9 cellular contexts compared by ENCODE assay signal in genomic region chr1:16181887-16182719, GRCh38. TPM values are rescaled to one million over a fixed set of nuclear protein-coding genes. Genes with fewer than 3 reads are reported as not detected.
DNase-seq lines count a peak whose midpoint lies in the region; ATAC-seq, FAIRE-seq and TF ChIP-seq lines count a peak whose summit lies in the region.
"Had no signal": no experiment of that assay in that cellular context is flagged by ENCODE, and none has a peak within 500 bp of the region (broad histone marks: within the 10 kb centered on the region; RNA-seq: fewer than 3 reads in every experiment).

No MANE protein-coding gene starts in this region.

- H3K4me3 ChIP-seq in ACC112 (ENCODE audit: low read depth, low read length) (no peak overlapping the region), NT2/D1 (ENCODE audit: insufficient read length, low read depth) (no peak overlapping the region), esophagus (ENCODE audit: low read depth in 1 of 2, low read length in 2 of 2) (peak overlapping the region in 1 of 2 donors; percentile 20), mucosa of stomach (ENCODE audit: low read length) (no peak overlapping the region)

- H3K27me3 Mint-ChIP-seq in effector memory CD8-positive, alpha-beta T cell: peaks cover 0 to 32% of the 10 kb centered on the region in 2 donors

- H3K27ac ChIP-seq in ACC112 (ENCODE audit: low read depth, low read length) (peak overlapping the region; percentile 90), esophagus (ENCODE audit: low read depth in 2 of 2, low read length in 1 of 2) (peak overlapping the region; percentile 92 to 95)

- no peaks in the 10 kb centered on the region for H3K27me3 ChIP-seq in ACC112 (ENCODE audit: insufficient read depth, low read length)
- no peaks in the 10 kb centered on the region for H3K27me3 ChIP-seq in NT2/D1 (ENCODE audit: insufficient read depth, insufficient read length)
- no peaks in the 10 kb centered on the region for H3K27me3 ChIP-seq in esophagus (ENCODE audit: control insufficient read depth in 1 of 2, insufficient read depth in 2 of 2, low read length in 2 of 2)
- H3K27me3 ChIP-seq in mucosa of stomach (ENCODE audit: control insufficient read depth, insufficient read depth, low read length): no peaks in the 10 kb centered on the region

- no peak for ATAC-seq in effector memory CD8-positive, alpha-beta T cell (replicated peaks)

- H3K27ac Mint-ChIP-seq in effector memory CD8-positive, alpha-beta T cell: no peak overlapping the region
- H3K27ac Mint-ChIP-seq: CD4-positive, CD25-positive, alpha-beta regulatory T cell had no signal

- peak overlapping the region; percentile 81 for H2AFZ ChIP-seq in ACC112 (ENCODE audit: low read length, unreplicated experiment)

- no peaks in the 10 kb centered on the region for H3K9me3 Mint-ChIP-seq in effector memory CD8-positive, alpha-beta T cell
- H3K9me3 Mint-ChIP-seq: CD4-positive, CD25-positive, alpha-beta regulatory T cell had no signal

- no peak for TF ChIP-seq CTCF in D721Med (IDR thresholded peaks at IDR 0.05; ENCODE audit: insufficient read depth, missing control alignments)

- H3K36me3 ChIP-seq in ACC112 (ENCODE audit: insufficient read depth, low read length): no peaks in the 10 kb centered on the region
- no peaks in the 10 kb centered on the region for H3K36me3 ChIP-seq in NT2/D1 (ENCODE audit: insufficient read depth, insufficient read length, low read length)
- H3K36me3 ChIP-seq in esophagus (ENCODE audit: control insufficient read depth in 2 of 2, insufficient read depth in 2 of 2, low read length in 1 of 2): no peaks in the 10 kb centered on the region
- H3K36me3 ChIP-seq in mucosa of stomach (ENCODE audit: control insufficient read depth, insufficient read depth, low read length): no peaks in the 10 kb centered on the region

- H3K9me3 ChIP-seq in NT2/D1 (ENCODE audit: insufficient read depth, low read length) (no peaks in the 10 kb centered on the region), esophagus (ENCODE audit: control insufficient read depth in 2 of 2, insufficient read depth in 1 of 2, low read depth in 1 of 2, low read length in 1 of 2) (no peaks in the 10 kb centered on the region), mucosa of stomach (ENCODE audit: control insufficient read depth, low read length) (no peaks in the 10 kb centered on the region)

- H3K36me3 Mint-ChIP-seq in effector memory CD8-positive, alpha-beta T cell (ENCODE audit: insufficient read depth): peaks cover 3% of the 10 kb centered on the region
- H3K36me3 Mint-ChIP-seq: CD4-positive, CD25-positive, alpha-beta regulatory T cell had no signal

- H3K4me1 ChIP-seq in ACC112 (ENCODE audit: control insufficient read depth, insufficient read depth, low read length, unreplicated experiment) (peaks cover 42% of the 10 kb centered on the region), NT2/D1 (ENCODE audit: insufficient read depth, insufficient read length) (peaks cover 13% of the 10 kb centered on the region), esophagus (ENCODE audit: control insufficient read depth in 2 of 2, insufficient read depth in 2 of 2, low read length in 1 of 2) (peaks cover 17 to 37% of the 10 kb centered on the region in 2 donors), mucosa of stomach (ENCODE audit: control insufficient read depth, insufficient read depth, low read length) (peaks cover 65% of the 10 kb centered on the region)

- H3K4me3 Mint-ChIP-seq in effector memory CD8-positive, alpha-beta T cell: no peak overlapping the region
- H3K4me3 Mint-ChIP-seq: CD4-positive, CD25-positive, alpha-beta regulatory T cell had no signal

- WGBS in esophagus, 2 donors: 44 to 52% methylated on average over 18 of the region's 18 CpGs

- FAIRE-seq in D721Med (lab: Jason Lieb, UNC): no peak

- peak overlapping the region; percentile 62 for H3K9ac ChIP-seq in NT2/D1 (ENCODE audit: insufficient read length, low read depth)
- peak overlapping the region; percentile 61 for H3K9ac ChIP-seq in mucosa of stomach (ENCODE audit: low read length)

- H3K4me1 Mint-ChIP-seq in effector memory CD8-positive, alpha-beta T cell (ENCODE audit: low read depth in 2 of 2): no peaks in the 10 kb centered on the region
- H3K4me1 Mint-ChIP-seq: CD4-positive, CD25-positive, alpha-beta regulatory T cell had no signal

- peak; percentile 79 for DNase-seq in NT2/D1 (ENCODE audit: low read depth, low spot score)
- DNase-seq in NCI-H1436 treated with DMSO at 0.1 percent for 48 hours (lab: John Stamatoyannopoulos, UW): no peak
- DNase-seq in NCI-H82 (lab: John Stamatoyannopoulos, UW): no peak
- DNase-seq in effector memory CD8-positive, alpha-beta T cell: no peak
- DNase-seq in D721Med (ENCODE audit: insufficient read length, low spot score): no peak
- DNase-seq: CD4-positive, CD25-positive, alpha-beta regulatory T cell had no signal

- no peaks in the 10 kb centered on the region for H3K79me2 ChIP-seq in ACC112 (ENCODE audit: control insufficient read depth, insufficient read depth, low read length, unreplicated experiment)

RNA-seq across cellular contexts. Expression of gene EPHA2, which starts 26.2 kb away (rescaled TPM):
- 100 to 1,000 TPM; 111 to 133 TPM for polyA plus RNA-seq in esophagus
- polyA plus RNA-seq: CD4-positive, CD25-positive, alpha-beta regulatory T cell had no signal

RNA-seq across cellular contexts. Expression of gene ARHGEF19, which starts 30.3 kb away (rescaled TPM):
- 10 to 100 TPM; 20.1 to 31.1 TPM for polyA plus RNA-seq in esophagus

RNA-seq across cellular contexts. Expression of gene CPLANE2, which starts 54.9 kb away (rescaled TPM):
- polyA plus RNA-seq in esophagus: 1 to 10 TPM; 3.2 to 4.1 TPM
